ENCODE assay signal across 39 cellular contexts in genomic region chr6:4069199-4069598, GRCh38. TPM values are rescaled to one million over a fixed set of nuclear protein-coding genes. Genes with fewer than 3 reads are reported as not detected.
"Had no signal": no experiment of that assay in that cellular context is flagged by ENCODE, and none has a peak within 500 bp of the region (broad histone marks: within the 10 kb centered on the region; RNA-seq: fewer than 3 reads in every experiment).

No MANE protein-coding gene starts in this region.

- H3K4me3 Mint-ChIP-seq: activated B cell treated with CpG ODN at 0.5 μM for 24 hours; activated CD4-positive, alpha-beta memory T cell treated with anti-CD3 and anti-CD28 coated beads for 36 hours; activated CD8-positive, alpha-beta T cell treated with anti-CD3 and anti-CD28 coated beads for 36 hours; activated naive CD4-positive, alpha-beta T cell treated with anti-CD3 and anti-CD28 coated beads for 36 hours; activated naive CD8-positive, alpha-beta T cell treated with anti-CD3 and anti-CD28 coated beads for 36 hours; activated T-cell treated with anti-CD3 and anti-CD28 coated beads, Interleukin-2, amount 50 U/mL, for 4 hours; activated T-cell treated with anti-CD3 and anti-CD28 coated beads, Interleukin-2, amount 50 U/mL, for 72 hours; activated T-helper 1 cell treated with anti-CD3 and anti-CD28 coated beads, Interleukin-12 subunit alpha, Interleukin-12 subunit beta, Interleukin-2, Interleukin-4 antibody, amounts not matched to agents 30 ng/mL and 10 ng/mL and 1 ng/mL, durations not matched to agents 14 hours and 24 hours and 36 hours; activated T-helper 17 cell treated with anti-CD3 and anti-CD28 coated beads, Interleukin-2, amount 50 U/mL, for 72 hours; T-cell; T-helper 2 cell treated with Interferon-gamma antibody and Interleukin-4, amounts not matched to agents 5 μg/mL and 100 μg/mL, for 36 hours had no signal

- H3K9me3 Mint-ChIP-seq: activated B cell treated with CpG ODN at 0.5 μM for 24 hours; activated CD4-positive, alpha-beta memory T cell treated with anti-CD3 and anti-CD28 coated beads for 36 hours; activated CD8-positive, alpha-beta T cell treated with anti-CD3 and anti-CD28 coated beads for 36 hours; activated naive CD4-positive, alpha-beta T cell treated with anti-CD3 and anti-CD28 coated beads for 36 hours; activated naive CD4-positive, alpha-beta T cell treated with anti-CD3 and anti-CD28 coated beads, Interleukin-2, amount 50 U/mL, for 72 hours; activated naive CD8-positive, alpha-beta T cell treated with anti-CD3 and anti-CD28 coated beads for 36 hours; activated T-cell treated with anti-CD3 and anti-CD28 coated beads, Interleukin-2, amount 50 U/mL, for 4 hours; activated T-cell treated with anti-CD3 and anti-CD28 coated beads, Interleukin-2, amount 50 U/mL, for 72 hours; activated T-helper 1 cell treated with anti-CD3 and anti-CD28 coated beads, Interleukin-12 subunit alpha, Interleukin-12 subunit beta, Interleukin-2, Interleukin-4 antibody, amounts not matched to agents 30 ng/mL and 10 ng/mL and 1 ng/mL, durations not matched to agents 14 hours and 24 hours and 36 hours; activated T-helper 17 cell treated with anti-CD3 and anti-CD28 coated beads, Interleukin-2, amount 50 U/mL, for 72 hours; T-cell; T-helper 2 cell treated with Interferon-gamma antibody and Interleukin-4, amounts not matched to agents 5 μg/mL and 100 μg/mL, for 36 hours had no signal

- H3K9me3 ChIP-seq: adrenal gland, body of pancreas, breast epithelium had no signal

- H3K4me1 Mint-ChIP-seq: activated B cell treated with CpG ODN at 0.5 μM for 24 hours; activated naive CD8-positive, alpha-beta T cell treated with anti-CD3 and anti-CD28 coated beads for 36 hours; activated T-helper 17 cell treated with anti-CD3 and anti-CD28 coated beads, Interleukin-2, amount 50 U/mL, for 72 hours; T-cell had no signal

- H3K4me1 ChIP-seq: adrenal gland, breast epithelium had no signal

- DNase-seq: activated B cell treated with CpG ODN at 0.5 μM for 24 hours; activated CD4-positive, alpha-beta memory T cell treated with anti-CD3 and anti-CD28 coated beads for 36 hours; activated CD4-positive, alpha-beta T cell treated with anti-CD3 and anti-CD28 coated beads for 48 hours; activated CD4-positive, alpha-beta T cell treated with anti-CD3 and anti-CD28 coated beads, Interleukin-2, amount 50 U/mL, for 1 hour; activated CD4-positive, alpha-beta T cell treated with anti-CD3 and anti-CD28 coated beads, Interleukin-2, amount 50 U/mL, for 4 hours; activated CD4-positive, CD25-positive, alpha-beta regulatory T cell treated with anti-CD3 and anti-CD28 coated beads, Interleukin-2, amount 50 U/mL, for 72 hours; activated CD8-positive, alpha-beta memory T cell treated with anti-CD3 and anti-CD28 coated beads, Interleukin-2, amount 50 U/mL, for 4 hours; activated CD8-positive, alpha-beta T cell treated with anti-CD3 and anti-CD28 coated beads for 36 hours; activated effector memory CD4-positive, alpha-beta T cell treated with anti-CD3 and anti-CD28 coated beads, Interleukin-2, amount 50 U/mL, for 16 hours; activated gamma-delta T cell treated with Interleukin-2 at 50 U/mL for 16 hours; activated naive CD4-positive, alpha-beta T cell; activated naive CD4-positive, alpha-beta T cell treated with anti-CD3 and anti-CD28 coated beads for 36 hours; activated naive CD4-positive, alpha-beta T cell treated with anti-CD3 and anti-CD28 coated beads, Interleukin-2, amount 50 U/mL, for 16 hours; activated naive CD8-positive, alpha-beta T cell treated with anti-CD3 and anti-CD28 coated beads for 36 hours; activated T-cell treated with anti-CD3 and anti-CD28 coated beads for 4 hours; activated T-cell treated with anti-CD3 and anti-CD28 coated beads, Interleukin-2, amount 50 U/mL, for 1 hour; activated T-cell treated with anti-CD3 and anti-CD28 coated beads, Interleukin-2, amount 50 U/mL, for 4 hours; activated T-cell treated with anti-CD3 and anti-CD28 coated beads, Interleukin-2, amount 50 U/mL, for 72 hours; adrenal gland; amniotic stem cell; aorta; body of pancreas; brain microvascular endothelial cell; central memory CD4-positive, alpha-beta T cell; T-cell; T-helper 2 cell; T-helper 9 cell had no signal

- FAIRE-seq: TTC549 had no signal

- H3K4me3 ChIP-seq: adrenal gland, body of pancreas, breast epithelium had no signal

- H3K27ac ChIP-seq: adrenal gland, body of pancreas, brain microvascular endothelial cell, breast epithelium, VCaP had no signal

- H3K27ac Mint-ChIP-seq: activated B cell treated with CpG ODN at 0.5 μM for 24 hours; activated CD4-positive, alpha-beta memory T cell treated with anti-CD3 and anti-CD28 coated beads for 36 hours; activated CD8-positive, alpha-beta T cell treated with anti-CD3 and anti-CD28 coated beads for 36 hours; activated naive CD4-positive, alpha-beta T cell treated with anti-CD3 and anti-CD28 coated beads for 36 hours; activated naive CD8-positive, alpha-beta T cell treated with anti-CD3 and anti-CD28 coated beads for 36 hours; activated T-cell treated with anti-CD3 and anti-CD28 coated beads, Interleukin-2, amount 50 U/mL, for 72 hours; activated T-helper 1 cell treated with anti-CD3 and anti-CD28 coated beads, Interleukin-12 subunit alpha, Interleukin-12 subunit beta, Interleukin-2, Interleukin-4 antibody, amounts not matched to agents 30 ng/mL and 10 ng/mL and 1 ng/mL, durations not matched to agents 14 hours and 24 hours and 36 hours; activated T-helper 17 cell treated with anti-CD3 and anti-CD28 coated beads, Interleukin-2, amount 50 U/mL, for 72 hours; T-cell; T-helper 2 cell treated with Interferon-gamma antibody and Interleukin-4, amounts not matched to agents 5 μg/mL and 100 μg/mL, for 36 hours had no signal

- ATAC-seq: activated CD8-positive, alpha-beta T cell treated with anti-CD3 and anti-CD28 coated beads for 36 hours; activated naive CD4-positive, alpha-beta T cell treated with anti-CD3 and anti-CD28 coated beads, Interleukin-2, amount 50 U/mL, for 72 hours; activated T-cell treated with anti-CD3 and anti-CD28 coated beads, Interleukin-2, amount 50 U/mL, for 4 hours; activated T-cell treated with anti-CD3 and anti-CD28 coated beads, Interleukin-2, amount 50 U/mL, for 72 hours; activated T-helper 17 cell treated with anti-CD3 and anti-CD28 coated beads, Interleukin-2, amount 50 U/mL, for 72 hours; body of pancreas; T-cell had no signal

- H3K27me3 ChIP-seq: adrenal gland, body of pancreas, brain microvascular endothelial cell, breast epithelium had no signal

- H3K36me3 ChIP-seq: breast epithelium had no signal

- H3K27me3 Mint-ChIP-seq: activated B cell treated with CpG ODN at 0.5 μM for 24 hours; activated CD4-positive, alpha-beta memory T cell treated with anti-CD3 and anti-CD28 coated beads for 36 hours; activated CD8-positive, alpha-beta T cell treated with anti-CD3 and anti-CD28 coated beads for 36 hours; activated naive CD8-positive, alpha-beta T cell treated with anti-CD3 and anti-CD28 coated beads for 36 hours; activated T-helper 17 cell treated with anti-CD3 and anti-CD28 coated beads, Interleukin-2, amount 50 U/mL, for 72 hours; T-cell had no signal

RNA-seq across cellular contexts. Expression of gene FAM217A, which starts 9.7 kb away (rescaled TPM):
- total RNA-seq: activated B cell treated with CpG ODN at 0.5 μM for 24 hours; activated CD4-positive, alpha-beta memory T cell treated with anti-CD3 and anti-CD28 coated beads for 36 hours; activated CD8-positive, alpha-beta memory T cell treated with anti-CD3 and anti-CD28 coated beads for 36 hours; activated CD8-positive, alpha-beta T cell treated with anti-CD3 and anti-CD28 coated beads for 36 hours; activated naive CD4-positive, alpha-beta T cell treated with anti-CD3 and anti-CD28 coated beads for 36 hours; activated naive CD4-positive, alpha-beta T cell treated with anti-CD3 and anti-CD28 coated beads, Interleukin-2, amount 50 U/mL, for 72 hours; activated naive CD8-positive, alpha-beta T cell treated with anti-CD3 and anti-CD28 coated beads for 36 hours; activated T-cell treated with anti-CD3 and anti-CD28 coated beads, Interleukin-2, amount 50 U/mL, for 4 hours; activated T-cell treated with anti-CD3 and anti-CD28 coated beads, Interleukin-2, amount 50 U/mL, for 72 hours; activated T-helper 1 cell treated with anti-CD3 and anti-CD28 coated beads, Interleukin-12 subunit alpha, Interleukin-12 subunit beta, Interleukin-2, Interleukin-4 antibody, amounts not matched to agents 30 ng/mL and 10 ng/mL and 1 ng/mL, durations not matched to agents 14 hours and 24 hours and 36 hours; activated T-helper 17 cell treated with anti-CD3 and anti-CD28 coated beads, Interleukin-2, amount 50 U/mL, for 72 hours; adrenal gland; aorta; astrocyte; body of pancreas; breast epithelium; cardiac septum; cerebellum; T-cell; T-helper 1 cell treated with Interleukin-12 subunit alpha and Interleukin-12 subunit beta and Interleukin-4 antibody, amounts not matched to agents 30 ng/mL and 1 ng/mL, for 36 hours had no signal
- polyA plus RNA-seq: adrenal gland, aorta had no signal
